Comparison of ENCODE assay signal across 23 cellular contexts in genomic region chr2:169803480-169803879, GRCh38.
"Had no signal": no experiment of that assay in that cellular context is flagged by ENCODE, and none has a peak within 500 bp of the region (broad histone marks: within the 10 kb centered on the region; RNA-seq: fewer than 3 reads in every experiment).

No MANE protein-coding gene starts in this region.

- H3K4me3 ChIP-seq: right atrium auricular region, testis, transverse colon had no signal

- ATAC-seq: activated naive CD8-positive, alpha-beta T cell treated with anti-CD3 and anti-CD28 coated beads, Interleukin-2, amount 50 U/mL, for 24 hours; esophagus mucosa; left ventricle myocardium superior; naive thymus-derived CD4-positive, alpha-beta T cell had no signal

- H3K4me1 ChIP-seq: testis had no signal

- DNase-seq: activated CD4-positive, alpha-beta memory T cell treated with anti-CD3 and anti-CD28 coated beads, Interleukin-2, amount 10 ng/mL, durations not matched to agents 7 days and 5 days; activated CD4-positive, alpha-beta T cell treated with anti-CD3 and anti-CD28 coated beads, Interleukin-2, amount 10 ng/mL, durations not matched to agents 7 days and 5 days; activated CD4-positive, CD25-positive, alpha-beta regulatory T cell treated with anti-CD3 and anti-CD28 coated beads, Interleukin-2, amount 50 U/mL, for 72 hours; activated CD8-positive, alpha-beta memory T cell treated with anti-CD3 and anti-CD28 coated beads, Interleukin-2, amount 50 U/mL, for 48 hours; activated naive CD8-positive, alpha-beta T cell treated with anti-CD3 and anti-CD28 coated beads, Interleukin-2, amount 50 U/mL, for 24 hours; activated T-cell treated with anti-CD3 and anti-CD28 coated beads, Interleukin-2, amount 50 U/mL, for 48 hours; aorta; brain microvascular endothelial cell; cortex of kidney; endodermal cell; foreskin melanocyte; left ventricle myocardium superior; midbrain; naive thymus-derived CD4-positive, alpha-beta T cell; occipital lobe; stimulated activated CD4-positive, alpha-beta T cell treated with anti-CD3 and anti-CD28 coated beads, Interleukin-2, amount 100 ng/mL, for 48 hours; stimulated activated naive CD4-positive, alpha-beta T cell treated with Interleukin-2 at 50 U/mL for 16 hours; T-helper 2 cell; testis; transverse colon had no signal

- H2AFZ ChIP-seq: parathyroid adenoma had no signal

- H3K27me3 ChIP-seq: brain microvascular endothelial cell, right atrium auricular region, testis, transverse colon had no signal

- H3K27ac ChIP-seq: brain microvascular endothelial cell, parathyroid adenoma, right atrium auricular region, testis, transverse colon had no signal

- H3K9me3 ChIP-seq: right atrium auricular region, testis, transverse colon had no signal

- H3K9ac ChIP-seq: parathyroid adenoma had no signal
